In the genomic region with DNA sequence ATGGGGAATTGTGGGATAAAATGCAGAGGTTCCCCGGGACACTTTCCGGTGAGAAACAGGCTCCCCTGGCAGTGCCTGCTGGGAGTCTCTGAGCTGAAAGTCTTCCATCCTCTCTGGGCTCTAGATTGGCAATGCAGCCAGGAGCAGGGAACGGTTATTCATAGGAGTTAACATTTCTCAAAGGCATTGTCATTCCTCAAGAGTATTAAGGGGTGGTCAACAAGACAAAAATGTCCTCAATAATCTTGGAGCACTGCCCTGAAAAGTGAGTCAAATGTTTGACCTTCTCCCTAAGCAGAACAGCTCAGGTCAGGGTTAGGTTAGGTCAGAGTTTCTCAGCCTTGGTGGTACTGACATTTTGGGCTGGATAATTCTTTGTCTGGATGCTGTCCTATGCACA, we compare ENCODE assay signal across 35 cellular contexts. TPM values are rescaled to one million over a fixed set of nuclear protein-coding genes. Genes with fewer than 3 reads are reported as not detected.
"Had no signal": no experiment of that assay in that cellular context is flagged by ENCODE, and none has a peak within 500 bp of the region (broad histone marks: within the 10 kb centered on the region; RNA-seq: fewer than 3 reads in every experiment).

No MANE protein-coding gene starts in this region.

- ATAC-seq: activated CD8-positive, alpha-beta memory T cell treated with anti-CD3 and anti-CD28 coated beads, Interleukin-2, amount 10 ng/mL, durations not matched to agents 7 days and 5 days; activated CD8-positive, alpha-beta T cell treated with anti-CD3 and anti-CD28 coated beads, Interleukin-2, amount 10 ng/mL, durations not matched to agents 7 days and 5 days; body of pancreas; foreskin keratinocyte; heart left ventricle; left lobe of liver; lower lobe of right lung; natural killer cell; T-cell had no signal

- H2AFZ ChIP-seq: neural progenitor cell had no signal

- H3K9me3 ChIP-seq: adrenal gland, body of pancreas, heart left ventricle, lower lobe of right lung, right atrium auricular region, spleen, testis, transverse colon had no signal

- H3K36me3 ChIP-seq: adrenal gland, heart left ventricle, lower lobe of right lung, neural progenitor cell, right atrium auricular region, spleen, transverse colon had no signal

- DNase-seq: activated B cell treated with CpG ODN at 0.5 μM for 24 hours; activated CD8-positive, alpha-beta memory T cell treated with anti-CD3 and anti-CD28 coated beads, Interleukin-2, amount 10 ng/mL, durations not matched to agents 7 days and 5 days; activated CD8-positive, alpha-beta T cell treated with anti-CD3 and anti-CD28 coated beads, Interleukin-2, amount 10 ng/mL, durations not matched to agents 7 days and 5 days; activated effector memory CD4-positive, alpha-beta T cell treated with Interleukin-2 at 50 U/mL for 16 hours; activated naive CD4-positive, alpha-beta T cell treated with Interleukin-2 at 50 U/mL for 16 hours; activated naive CD8-positive, alpha-beta T cell treated with anti-CD3 and anti-CD28 coated beads for 36 hours; activated T-cell treated with anti-CD3 and anti-CD28 coated beads for 4 hours; aorta; body of pancreas; dorsolateral prefrontal cortex; effector memory CD4-positive, alpha-beta T cell; foreskin keratinocyte; heart left ventricle; hypothalamus; lower lobe of right lung; mesenchymal stem cell; natural killer cell; occipital lobe; spleen; stimulated activated naive CD4-positive, alpha-beta T cell treated with Interleukin-2 at 50 U/mL for 16 hours; T-cell; testis; transverse colon had no signal

- H3K4me1 ChIP-seq: foreskin keratinocyte, neural progenitor cell, right atrium auricular region, testis had no signal

- H3K27me3 ChIP-seq: adrenal gland, body of pancreas, right atrium auricular region, testis had no signal

- H3K4me3 ChIP-seq: adrenal gland, body of pancreas, coronary artery, dorsolateral prefrontal cortex, heart left ventricle, lower lobe of right lung, neural progenitor cell, right atrium auricular region, spleen, testis, transverse colon had no signal

- H3K9ac ChIP-seq: neural progenitor cell had no signal

- H3K27ac ChIP-seq: adrenal gland, body of pancreas, coronary artery, dorsolateral prefrontal cortex, foreskin keratinocyte, heart left ventricle, lower lobe of right lung, neural progenitor cell, right atrium auricular region, spleen, testis, transverse colon had no signal

- FAIRE-seq: urothelium cell line had no signal

- H3K4me2 ChIP-seq: neural progenitor cell had no signal

RNA-seq across cellular contexts. Expression of a gene that starts 13.2 kb away (rescaled TPM):
- total RNA-seq: activated B cell treated with CpG ODN at 0.5 μM for 24 hours; activated CD8-positive, alpha-beta memory T cell treated with anti-CD3 and anti-CD28 coated beads, Interleukin-2, amount 10 ng/mL, durations not matched to agents 7 days and 5 days; activated CD8-positive, alpha-beta T cell treated with anti-CD3 and anti-CD28 coated beads, Interleukin-2, amount 10 ng/mL, durations not matched to agents 7 days and 5 days; activated naive CD8-positive, alpha-beta T cell treated with anti-CD3 and anti-CD28 coated beads for 36 hours; aorta; body of pancreas; cardiac septum; dorsolateral prefrontal cortex; epithelial cell of proximal tubule; fibroblast of lung; foreskin keratinocyte; heart left ventricle; kidney epithelial cell; natural killer cell; occipital lobe; pulmonary artery endothelial cell; right atrium auricular region; spleen; T-helper 2 cell treated with Interferon-gamma antibody and Interleukin-4, amounts not matched to agents 100 ng/mL and 5 ng/mL, for 36 hours; transverse colon had no signal
- polyA plus RNA-seq: fibroblast of lung, foreskin keratinocyte had no signal
